Comparison of ENCODE assay signal across 8 cellular contexts in genomic region chr17:42670199-42670924, GRCh38. TPM values are rescaled to one million over a fixed set of nuclear protein-coding genes. Genes with fewer than 3 reads are reported as not detected.
A peak's percentile ranks its signal among the peaks of the same experiment; 100 is the strongest.
DNase-seq lines count a peak whose midpoint lies in the region; ATAC-seq and TF ChIP-seq lines count a peak whose summit lies in the region.

No MANE protein-coding gene starts in this region.

- TF ChIP-seq POLR2A in testis (IDR thresholded peaks at IDR 0.05) = no peak

- POLR2A ChIA-PET in SK-N-SH (lab: Yijun Ruan, JAX) = no interaction called here

- H3F3A ChIP-seq in SK-N-SH (replicated peaks; ENCODE audit: insufficient read depth) = peaks cover 18% of the 10 kb centered on the region

- TF ChIP-seq EP300 in SK-N-SH (IDR thresholded peaks at IDR 0.05; ENCODE audit: borderline replicate concordance in 1 of 2, low read depth in 1 of 2, low read length in 1 of 2) = no peak

- ATAC-seq in SK-N-SH treated with all-trans-retinoic acid at 6 μM for 48 hours (no peak), Right ventricle myocardium superior (ENCODE audit: poor library complexity) (no peak), GM18498 (IDR thresholded peaks at IDR 0.05; ENCODE audit: unreplicated experiment) (no peak)

- CTCF ChIA-PET in SK-N-SH (lab: Yijun Ruan, JAX) = interaction anchor here (1.2 to 6.2 kb wide), 4 partner anchors 9 to 93 kb away, joined by 3 to 37 read pairs (median 6); partner anchors contain the start of gene PSMC3IP

- DNase-seq in SK-N-SH (peak; percentile 58), iPS-NIHi7 (ENCODE audit: extremely low spot score) (peak; percentile 78), testis (peak; percentile 37), NCI-H2029 treated with DMSO at 0.1 percent for 48 hours (lab: John Stamatoyannopoulos, UW) (no peak), Right ventricle myocardium superior (no peak)
- DNase-seq in activated T-helper 9 cell treated with anti-CD3 and anti-CD28 coated beads, Interleukin-2, amount 50 U/mL, for 16 hours (ENCODE audit: low read depth) = peak; percentile 36

- H3K9me2 ChIP-seq in SK-N-SH = no peaks in the 10 kb centered on the region

- no peak for TF ChIP-seq RAD21 in SK-N-SH (IDR thresholded peaks at IDR 0.05; ENCODE audit: low read length)

- H3K79me2 ChIP-seq in SK-N-SH (ENCODE audit: insufficient read depth) = peaks cover 31% of the 10 kb centered on the region

- no peak overlapping the region; a peak in 1 of 4 replicates for H3K27ac ChIP-seq in SK-N-SH (ENCODE audit: low read depth in 2 of 2, low read length in 1 of 2)
- H3K27ac ChIP-seq in testis = peak overlapping the region; percentile 41 to 44

- H3K4me1 ChIP-seq in SK-N-SH (ENCODE audit: control insufficient read depth in 1 of 2, insufficient read depth in 2 of 2, low read depth in 1 of 2, low read length in 1 of 2) = peaks cover 17 to 46% of the 10 kb centered on the region in 2 experiments
- peaks cover 80% of the 10 kb centered on the region for H3K4me1 ChIP-seq in testis

- TF ChIP-seq CTCF in SK-N-SH (IDR thresholded peaks at IDR 0.05) = no peak
- TF ChIP-seq CTCF in testis (IDR thresholded peaks at IDR 0.05) = no peak

- no peak overlapping the region for H3K4me2 ChIP-seq in SK-N-SH

- H4K20me1 ChIP-seq in SK-N-SH (ENCODE audit: insufficient read depth) = peaks cover 20% of the 10 kb centered on the region

- no peak overlapping the region for H2AFZ ChIP-seq in SK-N-SH (ENCODE audit: low read depth)

- no peak overlapping the region for H3K4me3 ChIP-seq in SK-N-SH (ENCODE audit: low read depth in 2 of 2, low read length in 1 of 2)
- peak overlapping the region in 1 of 2 donors; percentile 39 for H3K4me3 ChIP-seq in testis

- intact Hi-C loops in testis (cut with DNase I; ENCODE audit: low total_unique reads) = loop anchor here (10.0 kb wide), 1 partner anchor 96 kb away; the partner anchor contains the start of gene PSMC3IP
- intact Hi-C loops in Right ventricle myocardium superior (cut with DNase I) = no loop called here

- no peaks in the 10 kb centered on the region for H3K27me3 ChIP-seq in SK-N-SH (ENCODE audit: insufficient read depth)
- no peaks in the 10 kb centered on the region for H3K27me3 ChIP-seq in testis

- H3K9me3 ChIP-seq in SK-N-SH (no peaks in the 10 kb centered on the region), testis (no peaks in the 10 kb centered on the region)

- H3K9ac ChIP-seq in SK-N-SH = no peak overlapping the region

- WGBS in SK-N-SH (ENCODE audit: low lambda C conversion rate) = 96% methylated on average over 60 of the region's 71 CpGs
- WGBS in testis, 2 donors = 58 to 67% methylated on average over 49 to 55 of the region's 71 CpGs

- peaks cover 32 to 58% of the 10 kb centered on the region in 2 experiments for H3K36me3 ChIP-seq in SK-N-SH (replicated peaks in 1 of 2; ENCODE audit: control insufficient read depth in 1 of 2, insufficient read depth in 2 of 2, low read length in 1 of 2)
- no peaks in the 10 kb centered on the region for H3K36me3 ChIP-seq in testis (ENCODE audit: low read depth, missing control alignments)

TF ChIP-seq in SK-N-SH, 30 proteins besides CTCF, POLR2A, EP300 and RAD21:
- no peak for TF ChIP-seq RCOR1 (IDR thresholded peaks at IDR 0.05; ENCODE audit: low read length)
- TF ChIP-seq TEAD4 (IDR thresholded peaks at IDR 0.05; ENCODE audit: borderline replicate concordance, insufficient read depth) = no peak
- TF ChIP-seq GABPA (IDR thresholded peaks at IDR 0.05; ENCODE audit: low read depth) = no peak
- no peak for TF ChIP-seq CHD2 (IDR thresholded peaks at IDR 0.05; ENCODE audit: low read length, partially characterized antibody)
- no peak for TF ChIP-seq YY1 (IDR thresholded peaks at IDR 0.05; ENCODE audit: low read depth)
- no peak for TF ChIP-seq MXI1 (IDR thresholded peaks at IDR 0.05; ENCODE audit: low read depth, low read length)

TF ChIP-seq in SK-N-SH treated with all-trans-retinoic acid at 6 μM for 48 hours, 23 proteins besides CTCF, POLR2A, EP300 and RAD21:
- TF ChIP-seq TOX (CRISPR knock-in tag; IDR thresholded peaks at IDR 0.05; ENCODE audit: borderline replicate concordance) (no peak), POU6F1 (CRISPR knock-in tag; IDR thresholded peaks at IDR 0.05; ENCODE audit: borderline replicate concordance, low read depth) (no peak), CSRNP3 (CRISPR knock-in tag; IDR thresholded peaks at IDR 0.05) (no peak), ESRRG (CRISPR knock-in tag; IDR thresholded peaks at IDR 0.05) (no peak), BACH2 (CRISPR knock-in tag; IDR thresholded peaks at IDR 0.05; ENCODE audit: borderline replicate concordance) (no peak)

RNA-seq across cellular contexts. Expression of gene PLEKHH3, which starts 6.4 kb away (rescaled TPM):
- polyA plus RNA-seq in SK-N-SH (2012; rRNA removed) (9.8 and 12.8 TPM in 2 replicates), testis (ENCODE audit: insufficient read depth, low read depth, low replicate concordance) (42.8 TPM)
- polyA plus RNA-seq in SK-N-SH (2012; cell fraction: cytosol; rRNA removed) = 5.9 and 8.6 TPM in 2 replicates
- 22.9 and 29.8 TPM in 2 replicates for polyA plus RNA-seq in SK-N-SH (2012; cell fraction: nucleus; rRNA removed)
- total RNA-seq in testis (10 to 100 TPM; 65.8 to 67.3 TPM), Right ventricle myocardium superior (27.5 TPM)

RNA-seq across cellular contexts. Expression of gene TUBG2, which starts 11.3 kb away (rescaled TPM):
- 27.6 and 33.9 TPM in 2 replicates for polyA plus RNA-seq in SK-N-SH (2012; rRNA removed)
- polyA plus RNA-seq in SK-N-SH (2012; cell fraction: cytosol; rRNA removed) = 14.4 and 21.3 TPM in 2 replicates
- 210 and 236 TPM in 2 replicates for polyA plus RNA-seq in SK-N-SH (2012; cell fraction: nucleus; rRNA removed)
- 10 to 100 TPM; 50.4 to 57.5 TPM for total RNA-seq in testis
- 30.6 TPM for polyA plus RNA-seq in testis (ENCODE audit: insufficient read depth, low read depth, low replicate concordance)
- 12.4 TPM for total RNA-seq in Right ventricle myocardium superior

RNA-seq across cellular contexts. Expression of gene CCR10, which starts 11.3 kb away (rescaled TPM):
- 2.2 and 3.1 TPM in 2 replicates for polyA plus RNA-seq in SK-N-SH (2012; rRNA removed)
- 1.2 and 1.7 TPM in 2 replicates for polyA plus RNA-seq in SK-N-SH (2012; cell fraction: cytosol; rRNA removed)
- 11.5 and 25.8 TPM in 2 replicates for polyA plus RNA-seq in SK-N-SH (2012; cell fraction: nucleus; rRNA removed)
- 10 to 100 TPM in 1 of 2 donors, 1 to 10 TPM in 1; 9.8 to 14.3 TPM for total RNA-seq in testis
- polyA plus RNA-seq in testis (ENCODE audit: insufficient read depth, low read depth, low replicate concordance) = 2.9 TPM
- total RNA-seq in Right ventricle myocardium superior = 1.0 TPM

RNA-seq across cellular contexts. Expression of gene CNTNAP1, which starts 12.0 kb away (rescaled TPM):
- polyA plus RNA-seq in SK-N-SH (2012; rRNA removed) = 74.3 and 92.7 TPM in 2 replicates
- 31.9 and 45.9 TPM in 2 replicates for polyA plus RNA-seq in SK-N-SH (2012; cell fraction: cytosol; rRNA removed)
- polyA plus RNA-seq in SK-N-SH (2012; cell fraction: nucleus; rRNA removed) = 213 and 214 TPM in 2 replicates
- 10 to 100 TPM in 1 of 2 donors, 1 to 10 TPM in 1; 9.0 to 10.3 TPM for total RNA-seq in testis
- polyA plus RNA-seq in testis (ENCODE audit: insufficient read depth, low read depth, low replicate concordance) = 6.0 TPM
- 4.2 TPM for total RNA-seq in Right ventricle myocardium superior

Comparison
In these comparisons a context has a peak if more than half of its experiments do, and no peak if none do; other contexts are left out.
1. DNase-seq: peak in SK-N-SH (single experiment), activated T-helper 9 cell treated with anti-CD3 and anti-CD28 coated beads, Interleukin-2, amount 50 U/mL, for 16 hours (single experiment), iPS-NIHi7 (single experiment) and testis (single experiment); none in NCI-H2029 treated with DMSO at 0.1 percent for 48 hours (single experiment) and Right ventricle myocardium superior (single experiment).
2. H3K27ac ChIP-seq: peak in testis (2 of 2); none in SK-N-SH (0 of 2).